In the genomic region with DNA sequence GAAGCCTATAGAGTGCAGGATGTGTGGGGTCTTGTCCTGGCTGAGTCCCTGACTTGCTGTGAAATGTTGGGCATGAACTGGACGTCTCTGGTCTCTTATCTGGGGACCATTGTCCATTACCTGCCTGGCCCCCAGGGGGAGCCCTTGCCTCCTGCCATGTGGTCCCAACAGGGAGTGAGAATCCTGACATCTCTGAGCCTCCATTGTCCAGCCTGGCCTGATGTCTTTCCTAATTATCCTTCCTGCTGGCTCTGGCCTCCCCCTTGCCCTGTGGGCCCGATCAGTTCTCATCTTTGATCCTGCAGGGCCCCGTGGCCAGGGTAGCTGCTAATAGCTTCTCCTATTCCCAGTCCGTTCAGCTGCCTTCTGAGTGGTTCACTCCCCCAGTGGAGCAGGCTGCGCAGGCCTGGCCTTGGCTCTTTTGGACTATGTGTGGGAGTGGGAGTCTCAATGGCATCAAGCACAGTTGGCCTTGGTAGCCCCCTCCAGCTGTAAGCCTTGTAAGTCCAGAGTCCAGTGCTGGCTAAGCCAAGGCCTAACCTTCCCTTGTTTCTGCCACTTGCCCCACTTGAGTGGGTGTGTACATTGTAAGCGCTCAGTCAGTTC, we compare ENCODE assay signal across 10 cellular contexts.
A peak's percentile ranks its signal among the peaks of the same experiment; 100 is the strongest.
DNase-seq lines count a peak whose midpoint lies in the region; ATAC-seq, FAIRE-seq and TF ChIP-seq lines count a peak whose summit lies in the region.
"Had no signal": no experiment of that assay in that cellular context is flagged by ENCODE, and none has a peak within 500 bp of the region (broad histone marks: within the 10 kb centered on the region; RNA-seq: fewer than 3 reads in every experiment).

No MANE protein-coding gene starts in this region.

- DNase-seq in NCI-H1417 (lab: John Stamatoyannopoulos, UW), result peak; percentile 5 to 38 (median 19)
- no peak for DNase-seq in NCI-H1417 treated with DMSO at 0.1 percent for 48 hours (lab: John Stamatoyannopoulos, UW)
- peak in 32 of 34 experiments; percentile 2 to 60 (median 36) for DNase-seq in T-cell
- DNase-seq in activated naive CD8-positive, alpha-beta T cell treated with anti-CD3 and anti-CD28 coated beads, Interleukin-2, amount 50 U/mL, for 24 hours, result peak; percentile 70
- no peak for DNase-seq in keratinocyte (ENCODE audit: low read depth, low spot score)
- peak; percentile 16 to 28 for DNase-seq in stimulated activated CD8-positive, alpha-beta memory T cell treated with anti-CD3 and anti-CD28 coated beads, Interleukin-15, amount 100 ng/mL, for 48 hours (ENCODE audit: low read depth in 2 of 2)
- DNase-seq in NCI-H1694 (lab: John Stamatoyannopoulos, UW), result no peak

- H3K4me1 Mint-ChIP-seq in T-cell, result peaks cover 12 to 18% (median 14%) of the 10 kb centered on the region in 3 donors
- H3K4me1 Mint-ChIP-seq in activated naive CD8-positive, alpha-beta T cell treated with anti-CD3 and anti-CD28 coated beads, Interleukin-2, amount 50 U/mL, for 24 hours, result peaks cover 9% of the 10 kb centered on the region
- H3K4me1 Mint-ChIP-seq: brain had no signal

- peak in 2 of 4 experiments; percentile 53 to 58 for ATAC-seq in T-cell (replicated peaks in 1 of 4)
- ATAC-seq in activated naive CD8-positive, alpha-beta T cell treated with anti-CD3 and anti-CD28 coated beads, Interleukin-2, amount 50 U/mL, for 24 hours, result peak; percentile 61
- ATAC-seq in GM21360 (IDR thresholded peaks at IDR 0.05; ENCODE audit: unreplicated experiment), result no peak

- H3K27me3 Mint-ChIP-seq in T-cell, result peaks cover 0 to 5% of the 10 kb centered on the region in 2 donors
- H3K27me3 Mint-ChIP-seq in activated naive CD8-positive, alpha-beta T cell treated with anti-CD3 and anti-CD28 coated beads, Interleukin-2, amount 50 U/mL, for 24 hours, result peaks cover 6% of the 10 kb centered on the region

- no peaks in the 10 kb centered on the region for H3K36me3 Mint-ChIP-seq in T-cell
- H3K36me3 Mint-ChIP-seq in activated naive CD8-positive, alpha-beta T cell treated with anti-CD3 and anti-CD28 coated beads, Interleukin-2, amount 50 U/mL, for 24 hours (ENCODE audit: low read depth), result no peaks in the 10 kb centered on the region
- H3K36me3 Mint-ChIP-seq: brain had no signal

- H2AFZ ChIP-seq in keratinocyte (ENCODE audit: control insufficient read depth, low read length), result no peak overlapping the region

- POLR2A ChIA-PET in T-cell (lab: Charles Lee), result no interaction called here

- no peak overlapping the region for H3K4me3 ChIP-seq in keratinocyte (ENCODE audit: control insufficient read depth in 2 of 3, extremely low read depth in 1 of 3, insufficient read depth in 2 of 3, low read depth in 1 of 3, low read length in 3 of 3)
- H3K4me3 ChIP-seq: BLaER1 treated with 17β-estradiol and CSF1 and Interleukin-3, amounts not matched to agents 10 nM and 100 nM had no signal

- no peak overlapping the region for H3K27ac ChIP-seq in keratinocyte (ENCODE audit: control insufficient read depth, insufficient read depth, low read length)
- H3K27ac ChIP-seq: BLaER1 treated with 17β-estradiol and CSF1 and Interleukin-3, amounts not matched to agents 10 nM and 100 nM had no signal

- no peaks in the 10 kb centered on the region for H3K4me1 ChIP-seq in keratinocyte (ENCODE audit: control insufficient read depth, extremely low read depth, insufficient read depth, low read length)

- dilution Hi-C loops in keratinocyte (cut with MboI; ENCODE audit: extremely low pct_ligation_motif_present, low sequenced_read_pairs), result no loop called here

- no peaks in the 10 kb centered on the region for H3K36me3 ChIP-seq in keratinocyte (ENCODE audit: control insufficient read depth in 2 of 2, extremely low read depth in 1 of 2, insufficient read depth in 2 of 2, low read length in 2 of 2)
- H3K36me3 ChIP-seq: BLaER1 treated with 17β-estradiol and CSF1 and Interleukin-3, amounts not matched to agents 10 nM and 100 nM had no signal

- CTCF ChIA-PET in T-cell (lab: Charles Lee), result interaction anchor here (0.5 to 2.8 kb wide), 9 partner anchors 8 to 1150 kb away, joined by 3 to 16 read pairs (median 3); no protein-coding TSS in a partner anchor

- no peaks in the 10 kb centered on the region for H3K27me3 ChIP-seq in keratinocyte (ENCODE audit: control insufficient read depth, extremely low read depth, insufficient read depth, low read length)
- H3K27me3 ChIP-seq: BLaER1 treated with 17β-estradiol and CSF1 and Interleukin-3, amounts not matched to agents 10 nM and 100 nM had no signal

- no peak overlapping the region for H3K4me3 Mint-ChIP-seq in T-cell
- no peak overlapping the region for H3K4me3 Mint-ChIP-seq in activated naive CD8-positive, alpha-beta T cell treated with anti-CD3 and anti-CD28 coated beads, Interleukin-2, amount 50 U/mL, for 24 hours
- H3K4me3 Mint-ChIP-seq: brain had no signal

- no peaks in the 10 kb centered on the region for H3K9me3 ChIP-seq in keratinocyte (ENCODE audit: control insufficient read depth, low read depth, low read length)
- H3K9me3 ChIP-seq: BLaER1 treated with 17β-estradiol and CSF1 and Interleukin-3, amounts not matched to agents 10 nM and 100 nM had no signal

- no peak overlapping the region for H3K27ac Mint-ChIP-seq in T-cell
- no peak overlapping the region for H3K27ac Mint-ChIP-seq in activated naive CD8-positive, alpha-beta T cell treated with anti-CD3 and anti-CD28 coated beads, Interleukin-2, amount 50 U/mL, for 24 hours

- H3K4me2 ChIP-seq in keratinocyte (ENCODE audit: control insufficient read depth, extremely low read depth, insufficient read depth, low read depth, low read length), result no peak overlapping the region
- H3K4me2 ChIP-seq: BLaER1 treated with 17β-estradiol and CSF1 and Interleukin-3, amounts not matched to agents 10 nM and 100 nM had no signal

- no peak overlapping the region for H3K9ac ChIP-seq in keratinocyte (ENCODE audit: control insufficient read depth, extremely low read depth, insufficient read depth, low read length)
- H3K9ac ChIP-seq: BLaER1 treated with 17β-estradiol and CSF1 and Interleukin-3, amounts not matched to agents 10 nM and 100 nM had no signal

- no peak for FAIRE-seq in keratinocyte (lab: Jason Lieb, UNC)

- no peaks in the 10 kb centered on the region for H3K79me2 ChIP-seq in keratinocyte (ENCODE audit: control insufficient read depth, insufficient read depth, low read length)

- H3K9me1 ChIP-seq in keratinocyte (ENCODE audit: control insufficient read depth, extremely low read depth, insufficient read depth, low read length), result no peaks in the 10 kb centered on the region

- H4K20me1 ChIP-seq in keratinocyte (ENCODE audit: control insufficient read depth, extremely low read depth, insufficient read depth, low read length), result no peaks in the 10 kb centered on the region
- H4K20me1 ChIP-seq: BLaER1 treated with 17β-estradiol and CSF1 and Interleukin-3, amounts not matched to agents 10 nM and 100 nM had no signal

- peak; percentile 78 to 87 (median 82) for TF ChIP-seq CTCF in keratinocyte (optimal IDR thresholded peaks at IDR 0.05 in 1 of 3, IDR thresholded peaks at IDR 0.05 in 1 of 3, conservative IDR thresholded peaks at IDR 0.05 in 1 of 3; ENCODE audit: extremely low read depth in 1 of 3, insufficient read depth in 2 of 3, low read length in 3 of 3)

- H3K9me3 Mint-ChIP-seq in T-cell, result no peaks in the 10 kb centered on the region
- H3K9me3 Mint-ChIP-seq in activated naive CD8-positive, alpha-beta T cell treated with anti-CD3 and anti-CD28 coated beads, Interleukin-2, amount 50 U/mL, for 24 hours, result no peaks in the 10 kb centered on the region
- H3K9me3 Mint-ChIP-seq: brain had no signal

Comparison
In these comparisons a context has a peak if more than half of its experiments do, and no peak if none do; other contexts are left out.
1. DNase-seq: peak in NCI-H1417 (3 of 3), T-cell (32 of 34), activated naive CD8-positive, alpha-beta T cell treated with anti-CD3 and anti-CD28 coated beads, Interleukin-2, amount 50 U/mL, for 24 hours (single experiment) and stimulated activated CD8-positive, alpha-beta memory T cell treated with anti-CD3 and anti-CD28 coated beads, Interleukin-15, amount 100 ng/mL, for 48 hours (2 of 2); none in NCI-H1417 treated with DMSO at 0.1 percent for 48 hours (single experiment), keratinocyte (single experiment) and NCI-H1694 (single experiment).